8 cellular contexts compared by ENCODE assay signal in genomic region chr20:49812463-49813304, GRCh38. TPM values are rescaled to one million over a fixed set of nuclear protein-coding genes. Genes with fewer than 3 reads are reported as not detected.
DNase-seq lines count a peak whose midpoint lies in the region; ATAC-seq and TF ChIP-seq lines count a peak whose summit lies in the region.

SLC9A8 (plus strand) TSS chr20:49812828; CDS start chr20:49812923, 95 bp downstream.

- TF ChIP-seq POLR2A in upper lobe of left lung (IDR thresholded peaks at IDR 0.05), result peak in 3 of 4 donors; percentile 7 to 89 (median 78)

- DNase-seq in NCI-H128 (lab: John Stamatoyannopoulos, UW; ENCODE audit: unreplicated experiment) (peak; percentile 82), T follicular helper cell (ENCODE audit: low read depth) (peak; percentile 66), heart right ventricle (peak; percentile 87 to 92), posterior cingulate gyrus (peak; percentile 75 to 99 (median 89)), upper lobe of left lung (peak; percentile 94 to 96)

- H3K4me3 ChIP-seq in heart right ventricle (peak within 1 kb of the TSS; percentile 62 to 97 (median 86)), upper lobe of left lung (peak within 1 kb of the TSS; percentile 67 to 76 (median 68))

- intact Hi-C loops in heart right ventricle (cut with DNase I) (loop anchor here in 6 of 10 donors (1.0 to 10.0 kb wide), 8 partner anchors 22 to 202 kb away; partner anchors contain the start of gene B4GALT5 (in 6 of the 6)), posterior cingulate gyrus (cut with DNase I) (loop anchor here (2.0 to 5.0 kb wide), 3 partner anchors 40 to 100 kb away; partner anchors contain the start of gene B4GALT5)

- peak in 2 of 4 donors; percentile 86 to 91 for TF ChIP-seq EP300 in upper lobe of left lung (IDR thresholded peaks at IDR 0.05)

- peak within 1 kb of the TSS; percentile 92 for H3K27ac ChIP-seq in adipose tissue (ENCODE audit: low read depth, low read length)
- H3K27ac ChIP-seq in heart right ventricle, result peak within 1 kb of the TSS; percentile 67 to 98 (median 96)
- peak within 1 kb of the TSS; percentile 95 to 98 (median 98) for H3K27ac ChIP-seq in upper lobe of left lung

- peaks cover 0 to 32% (median 17%) of the 10 kb centered on the region in 9 donors for H3K36me3 ChIP-seq in heart right ventricle
- peaks cover 0 to 28% (median 6%) of the 10 kb centered on the region in 4 donors for H3K36me3 ChIP-seq in upper lobe of left lung

- H3K4me1 ChIP-seq in heart right ventricle, result peaks cover 0 to 36% (median 18%) of the 10 kb centered on the region in 9 donors
- peaks cover 15 to 22% (median 19%) of the 10 kb centered on the region in 4 donors for H3K4me1 ChIP-seq in upper lobe of left lung

- ATAC-seq in HG02759 (IDR thresholded peaks at IDR 0.05; ENCODE audit: unreplicated experiment) (peak; percentile 92), heart right ventricle (peak; percentile 93 to 97 (median 96)), upper lobe of left lung (ENCODE audit: low FRiP score in 2 of 2) (peak; percentile 94 to 95)

- H3K27me3 ChIP-seq in heart right ventricle, result no peaks in the 10 kb centered on the region
- no peaks in the 10 kb centered on the region for H3K27me3 ChIP-seq in upper lobe of left lung

- WGBS in adipose tissue, 3 donors, result 0 to 1% (median 1%) methylated on average over 58 to 62 of the region's 62 CpGs
- WGBS in heart right ventricle, 2 donors, result 0 to 1% methylated on average over 58 to 61 of the region's 62 CpGs
- 0 to 1% methylated on average over 8 to 61 of the region's 62 CpGs for WGBS in upper lobe of left lung, 2 donors

- H3K9me3 ChIP-seq in heart right ventricle (no peaks in the 10 kb centered on the region), upper lobe of left lung (no peaks in the 10 kb centered on the region)

- TF ChIP-seq CTCF in GM12874 (IDR thresholded peaks at IDR 0.05; ENCODE audit: insufficient read depth, low read depth, low read length) (peak; percentile 53), heart right ventricle (IDR thresholded peaks at IDR 0.05) (peak in 8 of 9 donors; percentile 32 to 63 (median 47)), upper lobe of left lung (IDR thresholded peaks at IDR 0.05) (peak; percentile 29 to 59 (median 46))

RNA-seq across cellular contexts. Expression of gene SLC9A8, which starts in this region (rescaled TPM):
- polyA plus RNA-seq in adipose tissue, result 1 to 10 TPM; 5.1 to 8.6 (median 7.0) TPM
- total RNA-seq in heart right ventricle, result 1 to 10 TPM; 5.5 to 8.7 (median 6.9) TPM
- 1 to 10 TPM; 3.3 to 7.4 TPM for polyA plus RNA-seq in heart right ventricle
- total RNA-seq in upper lobe of left lung, result 10 to 100 TPM; 13.2 to 19.6 (median 17.2) TPM

Comparison
In these comparisons a context has a peak if more than half of its experiments do, and no peak if none do; other contexts are left out.
1. Peak in every context shown above with its lines: DNase-seq, ATAC-seq, H3K4me3 ChIP-seq and H3K27ac ChIP-seq.